ENCODE assay signal across 10 cellular contexts in genomic region chr1:16516694-16517388, GRCh38. TPM values are rescaled to one million over a fixed set of nuclear protein-coding genes. Genes with fewer than 3 reads are reported as not detected.
"Had no signal": no experiment of that assay in that cellular context is flagged by ENCODE, and none has a peak within 500 bp of the region (broad histone marks: within the 10 kb centered on the region; RNA-seq: fewer than 3 reads in every experiment).

No MANE protein-coding gene starts in this region.

RNA-seq across cellular contexts. Expression of gene RNU1-1, which starts 2.8 kb away (rescaled TPM):
- total RNA-seq: osteoblast, right atrium auricular region had no signal
- polyA plus RNA-seq: neural cell, ovary, pancreas, psoas muscle, right cardiac atrium, sigmoid colon, small intestine, spleen had no signal
